35 cellular contexts compared by ENCODE assay signal in the genomic region with DNA sequence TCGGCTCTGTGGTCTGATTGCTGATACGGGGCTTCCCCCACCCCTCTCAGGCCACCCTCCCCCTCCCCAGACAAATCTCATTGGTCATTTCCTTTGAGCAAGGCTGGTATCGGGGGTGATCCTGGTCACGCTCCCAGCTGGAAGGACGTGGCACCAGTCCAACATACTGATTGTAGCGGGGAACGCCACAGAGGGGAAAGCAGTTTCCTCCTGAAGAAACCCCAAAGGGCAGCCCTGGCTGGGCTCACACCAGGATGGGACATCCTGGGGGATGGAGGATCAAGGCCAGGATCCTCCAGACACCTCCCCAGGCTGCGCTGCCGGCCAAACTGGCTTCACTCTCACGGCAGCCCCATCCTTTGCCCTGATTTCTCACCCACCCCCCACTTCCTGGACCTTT. TPM values are rescaled to one million over a fixed set of nuclear protein-coding genes. Genes with fewer than 3 reads are reported as not detected.
DNase-seq lines count a peak whose midpoint lies in the region; ATAC-seq, FAIRE-seq and TF ChIP-seq lines count a peak whose summit lies in the region.
"Had no signal": no experiment of that assay in that cellular context is flagged by ENCODE, and none has a peak within 500 bp of the region (broad histone marks: within the 10 kb centered on the region; RNA-seq: fewer than 3 reads in every experiment).

No MANE protein-coding gene starts in this region.

- CTCF ChIA-PET in SK-N-SH (lab: Yijun Ruan, JAX) = interaction anchor here (1.5 kb wide), 1 partner anchor 18 kb away, joined by 4 read pairs; no protein-coding TSS in a partner anchor

- no peak for FAIRE-seq in astrocyte (lab: Jason Lieb, UNC)
- FAIRE-seq: A549, G401.6, RCC 7860, small intestine had no signal

- WGBS in SK-N-SH (ENCODE audit: low lambda C conversion rate) = 38% methylated on average over 5 of the region's 10 CpGs
- 23% methylated on average over 5 to 7 of the region's 10 CpGs for WGBS in thyroid gland, 2 donors

- intact Hi-C loops in thyroid gland (cut with DNase I) = no loop called here

- peak; percentile 80 for DNase-seq in SK-N-SH
- no peak for DNase-seq in astrocyte (ENCODE audit: low read depth)
- DNase-seq in mesenteric fat pad (ENCODE audit: low spot score) = peak; percentile 59
- DNase-seq in thyroid gland = peak; percentile 17 to 37
- no peak for DNase-seq in NCI-H526 treated with DMSO at 0.1 percent for 48 hours (lab: John Stamatoyannopoulos, UW)
- DNase-seq in SIG-M5 treated with dmso at 0.1 percent for 504 hours (lab: John Stamatoyannopoulos, UW; ENCODE audit: unreplicated experiment) = no peak
- DNase-seq in putamen (ENCODE audit: low spot score) = no peak
- DNase-seq: activated CD4-positive, alpha-beta T cell treated with anti-CD3 and anti-CD28 coated beads, Interleukin-2, amount 10 ng/mL, durations not matched to agents 24 days and 14 days; activated CD8-positive, alpha-beta memory T cell treated with anti-CD3 and anti-CD28 coated beads for 24 hours; activated effector memory CD4-positive, alpha-beta T cell treated with anti-CD3 and anti-CD28 coated beads, Interleukin-2, amount 50 U/mL, for 16 hours; activated T-cell treated with anti-CD3 and anti-CD28 coated beads for 4 hours; AML-193; caudate nucleus; CD8-positive, alpha-beta memory T cell; DMS53; foreskin keratinocyte; HCEC 1CT; NCI-H146; NCI-H345; SJCRH30; small intestine; stimulated activated naive CD8-positive, alpha-beta T cell treated with anti-CD3 and anti-CD28 coated beads, Interleukin-15, Interleukin-2, amounts not matched to agents 100 U/mL and 50 U/mL, for 24 hours; T1000; WERI-Rb-1 had no signal

- H3K4me3 ChIP-seq in SK-N-SH (ENCODE audit: low read depth in 2 of 2, low read length in 1 of 2) (no peak overlapping the region), astrocyte (ENCODE audit: insufficient read depth, low read depth, low read length) (no peak overlapping the region), thyroid gland (replicated peaks in 1 of 3) (no peak overlapping the region)
- H3K4me3 ChIP-seq: A549, esophagus muscularis mucosa, lung, right atrium auricular region, SJCRH30, thoracic aorta, vagina had no signal

- H4K20me1 ChIP-seq in SK-N-SH (ENCODE audit: insufficient read depth) = no peaks in the 10 kb centered on the region
- no peaks in the 10 kb centered on the region for H4K20me1 ChIP-seq in astrocyte (ENCODE audit: insufficient read depth, low read length)

- no peak for TF ChIP-seq POLR2A in thyroid gland (IDR thresholded peaks at IDR 0.05)

- H3K79me2 ChIP-seq in SK-N-SH (ENCODE audit: insufficient read depth) (no peaks in the 10 kb centered on the region), astrocyte (ENCODE audit: insufficient read depth, low read length) (no peaks in the 10 kb centered on the region)
- H3K79me2 ChIP-seq: parathyroid adenoma had no signal

- H3K27me3 Mint-ChIP-seq in astrocyte (ENCODE audit: low read depth, unreplicated experiment) = peaks cover 59% of the 10 kb centered on the region

- H3K27me3 ChIP-seq in SK-N-SH (ENCODE audit: insufficient read depth) = peaks cover 46% of the 10 kb centered on the region
- H3K27me3 ChIP-seq in astrocyte (ENCODE audit: insufficient read depth, low read length) = peaks cover 30% of the 10 kb centered on the region
- no peaks in the 10 kb centered on the region for H3K27me3 ChIP-seq in thyroid gland
- H3K27me3 ChIP-seq: right atrium auricular region, SJCRH30, vagina had no signal

- peaks cover 0 to 13% of the 10 kb centered on the region in 2 experiments; a peak in 1 of 4 replicates for H3K4me1 ChIP-seq in SK-N-SH (ENCODE audit: control insufficient read depth in 1 of 2, insufficient read depth in 2 of 2, low read depth in 1 of 2, low read length in 1 of 2)
- H3K4me1 ChIP-seq in astrocyte (ENCODE audit: insufficient read depth, low read length) = no peaks in the 10 kb centered on the region
- H3K4me1 ChIP-seq in thyroid gland = peaks cover 14 to 24% of the 10 kb centered on the region in 2 donors
- H3K4me1 ChIP-seq: A549, foreskin keratinocyte, parathyroid adenoma, SJCRH30 had no signal

- no peak overlapping the region for H2AFZ ChIP-seq in SK-N-SH (ENCODE audit: low read depth)
- H2AFZ ChIP-seq in astrocyte (ENCODE audit: low read depth, low read length) = no peak overlapping the region
- H2AFZ ChIP-seq: parathyroid adenoma had no signal

- H3K4me2 ChIP-seq in SK-N-SH (no peak overlapping the region), astrocyte (ENCODE audit: low read length) (peak overlapping the region; percentile 8)
- H3K4me2 ChIP-seq: A549 had no signal

- H3K9ac ChIP-seq in SK-N-SH (no peak overlapping the region), astrocyte (ENCODE audit: low read length) (no peak overlapping the region)
- H3K9ac ChIP-seq: parathyroid adenoma had no signal

- H3K36me3 Mint-ChIP-seq in astrocyte (ENCODE audit: low read depth, unreplicated experiment) = no peaks in the 10 kb centered on the region
- H3K36me3 Mint-ChIP-seq: CD8-positive, alpha-beta memory T cell had no signal

- peaks cover 7% of the 10 kb centered on the region for H3K4me1 Mint-ChIP-seq in astrocyte (ENCODE audit: low read depth, unreplicated experiment)

- no peaks in the 10 kb centered on the region for H3K9me3 Mint-ChIP-seq in astrocyte (ENCODE audit: unreplicated experiment)
- H3K9me3 Mint-ChIP-seq: activated CD4-positive, alpha-beta T cell treated with anti-CD3 and anti-CD28 coated beads, Interleukin-2, amount 10 ng/mL, durations not matched to agents 24 days and 14 days; CD8-positive, alpha-beta memory T cell; neural crest cell had no signal

- H3K9me2 ChIP-seq in SK-N-SH = no peaks in the 10 kb centered on the region

- H3K4me3 Mint-ChIP-seq in astrocyte (ENCODE audit: unreplicated experiment) = no peak overlapping the region
- H3K4me3 Mint-ChIP-seq: activated CD4-positive, alpha-beta T cell treated with anti-CD3 and anti-CD28 coated beads, Interleukin-2, amount 10 ng/mL, durations not matched to agents 24 days and 14 days; neural crest cell had no signal

- H3K9me3 ChIP-seq in SK-N-SH (no peaks in the 10 kb centered on the region), astrocyte (ENCODE audit: insufficient read depth, low read depth, low read length) (no peaks in the 10 kb centered on the region), thyroid gland (no peaks in the 10 kb centered on the region)
- H3K9me3 ChIP-seq: A549, esophagus muscularis mucosa, right atrium auricular region, SJCRH30, thoracic aorta, vagina had no signal

- H3K27ac ChIP-seq in SK-N-SH (ENCODE audit: low read depth in 2 of 2, low read length in 1 of 2) = no peak overlapping the region
- H3K27ac ChIP-seq in astrocyte (ENCODE audit: low read depth, low read length) = no peak overlapping the region
- no peak overlapping the region for H3K27ac ChIP-seq in thyroid gland
- H3K27ac ChIP-seq: A549, esophagus muscularis mucosa, foreskin keratinocyte, parathyroid adenoma, right atrium auricular region, SJCRH30, thoracic aorta, vagina, WERI-Rb-1 had no signal

- no peak overlapping the region for H3K27ac Mint-ChIP-seq in astrocyte (ENCODE audit: unreplicated experiment)
- H3K27ac Mint-ChIP-seq: activated CD4-positive, alpha-beta T cell treated with anti-CD3 and anti-CD28 coated beads, Interleukin-2, amount 10 ng/mL, durations not matched to agents 24 days and 14 days; CD8-positive, alpha-beta memory T cell had no signal

- POLR2A ChIA-PET in SK-N-SH (lab: Yijun Ruan, JAX) = no interaction called here

- no peak for TF ChIP-seq EP300 in SK-N-SH (IDR thresholded peaks at IDR 0.05; ENCODE audit: borderline replicate concordance in 1 of 2, low read depth in 1 of 2, low read length in 1 of 2)

- H3F3A ChIP-seq in SK-N-SH (replicated peaks; ENCODE audit: insufficient read depth) = no peaks in the 10 kb centered on the region

- H3K36me3 ChIP-seq in SK-N-SH (replicated peaks in 1 of 2; ENCODE audit: control insufficient read depth in 1 of 2, insufficient read depth in 2 of 2, low read length in 1 of 2) (no peaks in the 10 kb centered on the region), astrocyte (ENCODE audit: insufficient read depth, low read length) (no peaks in the 10 kb centered on the region), thyroid gland (no peaks in the 10 kb centered on the region)
- H3K36me3 ChIP-seq: esophagus muscularis mucosa, right atrium auricular region, SJCRH30, thoracic aorta, vagina, WERI-Rb-1 had no signal

- no peak for TF ChIP-seq RAD21 in SK-N-SH (IDR thresholded peaks at IDR 0.05; ENCODE audit: low read length)

- TF ChIP-seq CTCF in SK-N-SH (IDR thresholded peaks at IDR 0.05) (no peak), astrocyte (IDR thresholded peaks at IDR 0.05; ENCODE audit: insufficient read depth, low read depth, low read length) (no peak), thyroid gland (IDR thresholded peaks at IDR 0.05) (no peak)

- no peak for ATAC-seq in SK-N-SH treated with all-trans-retinoic acid at 6 μM for 48 hours
- ATAC-seq: A549; stimulated activated naive CD8-positive, alpha-beta T cell treated with anti-CD3 and anti-CD28 coated beads, Interleukin-15, Interleukin-2, amounts not matched to agents 100 U/mL and 50 U/mL, for 24 hours had no signal

TF ChIP-seq in SK-N-SH, 30 proteins besides CTCF, POLR2A, EP300 and RAD21 (continues in another document):
- no peak for TF ChIP-seq NRF1 (IDR thresholded peaks at IDR 0.05; ENCODE audit: low read depth, low read length)
- TF ChIP-seq CHD2 (IDR thresholded peaks at IDR 0.05; ENCODE audit: low read length, partially characterized antibody) = no peak

TF ChIP-seq in SK-N-SH treated with all-trans-retinoic acid at 6 μM for 48 hours, 23 proteins besides CTCF, POLR2A, EP300 and RAD21 (continues in another document):
- TF ChIP-seq ZNF8 (CRISPR knock-in tag; IDR thresholded peaks at IDR 0.05) (no peak), SNAI2 (CRISPR knock-in tag; IDR thresholded peaks at IDR 0.05) (no peak), CSDC2 (CRISPR knock-in tag; IDR thresholded peaks at IDR 0.05) (no peak)

RNA-seq across cellular contexts. Expression of a gene that starts 36.6 kb away (rescaled TPM):
- polyA plus RNA-seq in SK-N-SH (2012; rRNA removed) = 0.31 and 0.36 TPM in 2 replicates
- 0.09 and 0.20 TPM in 2 replicates for polyA plus RNA-seq in SK-N-SH (2012; cell fraction: cytosol; rRNA removed)
- polyA plus RNA-seq in SK-N-SH (2012; cell fraction: nucleus; rRNA removed) = 2.6 and 3.3 TPM in 2 replicates
- 0.41 TPM in 1 of 2 replicates, not detected in the other for total RNA-seq in astrocyte
- total RNA-seq in mesenteric fat pad = 2.0 TPM
- total RNA-seq in thyroid gland = 10 to 100 TPM in 3 of 4 donors, 1 to 10 TPM in 1; 3.9 to 18.4 (median 13.9) TPM
- total RNA-seq: SJCRH30 had no signal
- polyA plus RNA-seq: CD8-positive, alpha-beta memory T cell had no signal

RNA-seq across cellular contexts. Expression of a gene that starts 54.4 kb away (rescaled TPM):
- polyA plus RNA-seq in SK-N-SH (2012; rRNA removed) = 0.06 and 0.07 TPM in 2 replicates
- polyA plus RNA-seq in SK-N-SH (2012; cell fraction: cytosol; rRNA removed) = 0.05 TPM in 2 replicates
- 0.04 TPM in 1 of 2 replicates, not detected in the other for polyA plus RNA-seq in SK-N-SH (2012; cell fraction: nucleus; rRNA removed)
- total RNA-seq in astrocyte (0.02 and 0.05 TPM in 2 replicates), mesenteric fat pad (not detected), thyroid gland (under 1 TPM in 2 of 4 donors, not detected in 2; 0.13 to 0.20 TPM)
- total RNA-seq: foreskin keratinocyte, neural crest cell, thoracic aorta had no signal
- polyA plus RNA-seq: CD8-positive, alpha-beta memory T cell; foreskin keratinocyte had no signal

Comparison
In these comparisons a context has a peak if more than half of its experiments do, and no peak if none do; other contexts are left out.
1. DNase-seq: peak in SK-N-SH (single experiment), mesenteric fat pad (single experiment) and thyroid gland (2 of 2); none in astrocyte (single experiment), NCI-H526 treated with DMSO at 0.1 percent for 48 hours (single experiment), SIG-M5 treated with dmso at 0.1 percent for 504 hours (single experiment) and putamen (single experiment).